Comparison of ENCODE assay signal across 8 cellular contexts in the genomic region with DNA sequence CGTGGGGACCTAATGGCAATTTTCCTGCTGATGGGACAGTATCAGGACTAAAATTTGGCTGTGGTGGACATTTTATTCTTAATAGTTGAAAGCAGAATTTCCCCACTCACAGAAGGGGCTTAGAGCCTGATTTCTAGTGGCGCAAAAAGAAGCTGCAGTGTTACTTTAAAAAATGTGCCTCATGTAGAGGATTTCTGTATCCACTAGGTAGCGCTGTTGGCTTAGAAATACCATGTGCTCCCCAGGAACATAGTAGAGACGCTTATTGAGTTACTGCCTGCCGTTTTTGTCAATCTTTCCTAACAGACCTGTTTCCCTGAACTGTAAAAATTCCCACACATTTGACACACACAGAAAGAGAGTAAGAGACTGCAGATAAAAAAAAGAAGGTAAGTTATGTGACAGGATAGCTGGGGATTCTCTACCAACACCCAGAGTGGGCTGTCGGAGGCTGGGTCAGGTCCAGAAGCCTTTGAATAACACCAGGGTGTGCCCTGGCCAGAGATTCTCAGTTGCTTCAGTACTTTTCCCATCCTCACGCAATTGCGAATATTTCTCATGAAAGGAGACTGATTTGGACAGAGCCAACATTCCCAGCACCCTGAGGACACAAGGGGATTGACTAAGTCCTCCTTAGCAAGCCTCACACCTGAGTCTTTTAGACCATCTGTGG.
DNase-seq lines count a peak whose midpoint lies in the region; ATAC-seq and TF ChIP-seq lines count a peak whose summit lies in the region.

No MANE protein-coding gene starts in this region.

- no peaks in the 10 kb centered on the region for H3K27me3 ChIP-seq in BLaER1

- H3K9ac ChIP-seq in BLaER1, result no peak overlapping the region

- peaks cover 5% of the 10 kb centered on the region for H3K4me1 Mint-ChIP-seq in activated T-helper 17 cell treated with anti-CD3 and anti-CD28 coated beads, Interleukin-2, amount 50 U/mL, for 72 hours

- peak overlapping the region; percentile 40 for H3K4me2 ChIP-seq in BLaER1

- peak; percentile 78 for ATAC-seq in GM18502 (IDR thresholded peaks at IDR 0.05; ENCODE audit: poor library complexity, unreplicated experiment)
- peak; percentile 89 for ATAC-seq in HG03520 (IDR thresholded peaks at IDR 0.05; ENCODE audit: unreplicated experiment)
- peak; percentile 45 for ATAC-seq in activated T-helper 17 cell treated with anti-CD3 and anti-CD28 coated beads, Interleukin-2, amount 50 U/mL, for 72 hours (replicated peaks)
- no peak for ATAC-seq in GM21367 (IDR thresholded peaks at IDR 0.05; ENCODE audit: unreplicated experiment)

- TF ChIP-seq CTCF in retinal pigment epithelial cell (conservative IDR thresholded peaks at IDR 0.05; ENCODE audit: low read depth, low read length), result peak; percentile 39

- H3K27me3 Mint-ChIP-seq in activated T-helper 17 cell treated with anti-CD3 and anti-CD28 coated beads, Interleukin-2, amount 50 U/mL, for 72 hours, result peaks cover 3% of the 10 kb centered on the region

- no peaks in the 10 kb centered on the region for H3K4me1 ChIP-seq in BLaER1

- no peak overlapping the region for H3K4me3 ChIP-seq in BLaER1
- no peak overlapping the region for H3K4me3 ChIP-seq in retinal pigment epithelial cell (ENCODE audit: low read length)

- DNase-seq in NCI-H748 (lab: John Stamatoyannopoulos, UW; ENCODE audit: unreplicated experiment), result peak; percentile 80
- DNase-seq in head of caudate nucleus, result peak in 23 of 42 donors; percentile 1 to 75 (median 38)
- peak; percentile 0 for DNase-seq in retinal pigment epithelial cell (ENCODE audit: low read depth)

- H4K20me1 ChIP-seq in BLaER1, result no peaks in the 10 kb centered on the region

- peak overlapping the region; percentile 21 for H3K4me3 Mint-ChIP-seq in activated T-helper 17 cell treated with anti-CD3 and anti-CD28 coated beads, Interleukin-2, amount 50 U/mL, for 72 hours

- no peaks in the 10 kb centered on the region for H3K36me3 ChIP-seq in BLaER1

- intact Hi-C loops in head of caudate nucleus (cut with DNase I), result loop anchor here (10.0 kb wide), 1 partner anchor 103 kb away; no protein-coding TSS in a partner anchor

- no peak overlapping the region for H3K27ac Mint-ChIP-seq in activated T-helper 17 cell treated with anti-CD3 and anti-CD28 coated beads, Interleukin-2, amount 50 U/mL, for 72 hours

- no peaks in the 10 kb centered on the region for H3K9me3 ChIP-seq in BLaER1

- no peaks in the 10 kb centered on the region for H3K9me3 Mint-ChIP-seq in activated T-helper 17 cell treated with anti-CD3 and anti-CD28 coated beads, Interleukin-2, amount 50 U/mL, for 72 hours

- no peaks in the 10 kb centered on the region for H3K36me3 Mint-ChIP-seq in activated T-helper 17 cell treated with anti-CD3 and anti-CD28 coated beads, Interleukin-2, amount 50 U/mL, for 72 hours (ENCODE audit: low read depth)

- H3K27ac ChIP-seq in BLaER1, result no peak overlapping the region

Comparison
In these comparisons a context has a peak if more than half of its experiments do, and no peak if none do; other contexts are left out.
1. DNase-seq: peak in every context shown above with its lines; median percentile 80 in NCI-H748; 38 in head of caudate nucleus; 0 in retinal pigment epithelial cell.